Comparison of ENCODE assay signal across 8 cellular contexts in the genomic region with DNA sequence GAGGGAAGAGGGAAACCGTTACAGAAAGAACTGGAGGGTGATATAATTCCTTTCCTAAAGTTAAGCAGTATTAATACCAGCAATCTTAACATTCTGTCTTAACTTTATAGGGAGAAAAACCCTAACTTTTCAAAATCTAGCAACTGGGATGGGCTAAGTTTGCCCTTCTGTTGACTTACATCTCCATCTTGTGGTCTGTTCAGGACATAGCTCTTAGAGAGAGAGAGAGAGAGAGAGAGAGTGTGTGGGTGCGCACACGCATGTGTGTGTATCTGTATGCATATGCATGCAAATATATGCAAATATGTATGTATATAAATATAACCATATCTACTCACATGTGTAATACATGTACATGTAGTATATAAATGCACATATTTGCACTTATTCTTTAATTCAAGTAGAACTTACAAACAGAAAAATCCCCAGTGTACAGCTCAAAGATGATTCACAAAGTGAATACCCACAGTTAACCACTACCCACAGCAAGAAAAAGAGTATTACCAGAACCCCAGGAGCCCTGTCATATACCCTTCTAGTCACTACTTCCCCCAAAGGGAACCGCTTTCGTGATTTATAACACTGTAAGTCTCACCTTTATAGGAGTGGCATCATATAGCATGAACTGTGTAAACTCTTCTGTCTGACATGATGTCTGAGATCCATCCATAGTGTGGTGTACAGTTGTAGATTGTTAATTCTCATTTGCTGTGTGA. TPM values are rescaled to one million over a fixed set of nuclear protein-coding genes. Genes with fewer than 3 reads are reported as not detected.
DNase-seq lines count a peak whose midpoint lies in the region; ATAC-seq and TF ChIP-seq lines count a peak whose summit lies in the region.

No MANE protein-coding gene starts in this region.

- no peaks in the 10 kb centered on the region for H4K20me1 ChIP-seq in OCI-LY3 (ENCODE audit: insufficient read depth, low read length)

- peaks cover 1% of the 10 kb centered on the region for H3K36me3 Mint-ChIP-seq in activated T-cell treated with anti-CD3 and anti-CD28 coated beads, Interleukin-2, amount 50 U/mL, for 4 hours (ENCODE audit: insufficient read depth)
- H3K36me3 Mint-ChIP-seq in T-helper 2 cell treated with Interferon-gamma antibody and Interleukin-4, amounts not matched to agents 5 μg/mL and 100 μg/mL, for 36 hours (ENCODE audit: low read depth), result peaks cover 4% of the 10 kb centered on the region

- no peak overlapping the region for H3K9ac ChIP-seq in OCI-LY3 (ENCODE audit: low read length)

- no peak for DNase-seq in activated T-cell treated with anti-CD3 and anti-CD28 coated beads, Interleukin-2, amount 50 U/mL, for 4 hours
- DNase-seq in activated T-cell treated with anti-CD3 and anti-CD28 coated beads, Interleukin-2, amount 50 U/mL, for 48 hours, result no peak
- DNase-seq in fibroblast of the aortic adventitia (ENCODE audit: low read depth) (peak; percentile 53), tibial artery (no peak), mucosa of gallbladder (ENCODE audit: low spot score) (no peak)
- no peak for DNase-seq in T-helper 2 cell treated with Interferon-gamma antibody and Interleukin-4, amounts not matched to agents 5 μg/mL and 100 μg/mL, for 36 hours (ENCODE audit: low spot score)
- no peak for DNase-seq in stimulated activated CD4-positive, alpha-beta T cell treated with anti-CD3 and anti-CD28 coated beads, Interleukin-4, amount 100 ng/mL, for 1 hour

- no peak overlapping the region for H3K4me3 Mint-ChIP-seq in activated T-cell treated with anti-CD3 and anti-CD28 coated beads, Interleukin-2, amount 50 U/mL, for 4 hours
- no peak overlapping the region for H3K4me3 Mint-ChIP-seq in T-helper 2 cell treated with Interferon-gamma antibody and Interleukin-4, amounts not matched to agents 5 μg/mL and 100 μg/mL, for 36 hours

- H2AFZ ChIP-seq in OCI-LY3 (ENCODE audit: low read depth, low read length), result no peak overlapping the region

- H3K9me3 ChIP-seq in OCI-LY3 (ENCODE audit: insufficient read depth, low read length) (no peaks in the 10 kb centered on the region), tibial artery (no peaks in the 10 kb centered on the region)

- H3K27ac Mint-ChIP-seq in T-helper 2 cell treated with Interferon-gamma antibody and Interleukin-4, amounts not matched to agents 5 μg/mL and 100 μg/mL, for 36 hours, result no peak overlapping the region

- no peaks in the 10 kb centered on the region for H3K27me3 Mint-ChIP-seq in activated T-cell treated with anti-CD3 and anti-CD28 coated beads, Interleukin-2, amount 50 U/mL, for 4 hours (ENCODE audit: low read depth)
- no peaks in the 10 kb centered on the region for H3K27me3 Mint-ChIP-seq in T-helper 2 cell treated with Interferon-gamma antibody and Interleukin-4, amounts not matched to agents 5 μg/mL and 100 μg/mL, for 36 hours (ENCODE audit: low read depth)

- no peak overlapping the region for H3K4me2 ChIP-seq in OCI-LY3 (ENCODE audit: low read length)

- TF ChIP-seq CTCF in OCI-LY3 (IDR thresholded peaks at IDR 0.05; ENCODE audit: low read depth, low read length) (peak; percentile 57), fibroblast of the aortic adventitia (IDR thresholded peaks at IDR 0.05; ENCODE audit: insufficient read depth, low read length) (peak; percentile 64), tibial artery (IDR thresholded peaks at IDR 0.05) (peak; percentile 23 to 32)

- no peaks in the 10 kb centered on the region for H3K36me3 ChIP-seq in OCI-LY3 (replicated peaks; ENCODE audit: low read depth, low read length)
- no peaks in the 10 kb centered on the region for H3K36me3 ChIP-seq in tibial artery

- H3K27me3 ChIP-seq in OCI-LY3 (ENCODE audit: low read depth, low read length) (no peaks in the 10 kb centered on the region), tibial artery (no peaks in the 10 kb centered on the region)

- H3K4me1 ChIP-seq in OCI-LY3 (ENCODE audit: low read length), result no peaks in the 10 kb centered on the region
- no peaks in the 10 kb centered on the region for H3K4me1 ChIP-seq in tibial artery

- H3K27ac ChIP-seq in OCI-LY3 (ENCODE audit: low read length) (no peak overlapping the region), tibial artery (no peak overlapping the region)

- intact Hi-C loops in tibial artery (cut with DNase I; ENCODE audit: low total_unique reads), result loop anchor here (5.0 kb wide), 1 partner anchor 537 kb away; no protein-coding TSS in a partner anchor

- ATAC-seq in activated T-cell treated with anti-CD3 and anti-CD28 coated beads, Interleukin-2, amount 50 U/mL, for 4 hours, result peak; percentile 90 to 95

- H3K4me3 ChIP-seq in OCI-LY3 (ENCODE audit: low read length), result no peak overlapping the region
- no peak overlapping the region for H3K4me3 ChIP-seq in fibroblast of the aortic adventitia (ENCODE audit: low read depth, low read length)
- no peak overlapping the region for H3K4me3 ChIP-seq in tibial artery

- no peaks in the 10 kb centered on the region for H3K79me2 ChIP-seq in OCI-LY3 (ENCODE audit: low read length)

- H3K4me1 Mint-ChIP-seq in activated T-cell treated with anti-CD3 and anti-CD28 coated beads, Interleukin-2, amount 50 U/mL, for 4 hours (ENCODE audit: low read depth), result peaks cover 5% of the 10 kb centered on the region
- peaks cover 2% of the 10 kb centered on the region for H3K4me1 Mint-ChIP-seq in T-helper 2 cell treated with Interferon-gamma antibody and Interleukin-4, amounts not matched to agents 5 μg/mL and 100 μg/mL, for 36 hours (ENCODE audit: low read depth)

- H3K9me3 Mint-ChIP-seq in activated T-cell treated with anti-CD3 and anti-CD28 coated beads, Interleukin-2, amount 50 U/mL, for 4 hours, result no peaks in the 10 kb centered on the region
- H3K9me3 Mint-ChIP-seq in T-helper 2 cell treated with Interferon-gamma antibody and Interleukin-4, amounts not matched to agents 5 μg/mL and 100 μg/mL, for 36 hours, result no peaks in the 10 kb centered on the region

RNA-seq across cellular contexts. Expression of a gene that starts 46.4 kb away (rescaled TPM):
- total RNA-seq in activated T-cell treated with anti-CD3 and anti-CD28 coated beads, Interleukin-2, amount 50 U/mL, for 4 hours, result 10 to 100 TPM; 37.5 to 40.7 (median 38.3) TPM
- total RNA-seq in fibroblast of the aortic adventitia (ENCODE audit: low replicate concordance) (59.3 and 77.5 TPM in 2 replicates), mucosa of gallbladder (63.2 TPM)

RNA-seq across cellular contexts. Expression of a gene that starts 47.3 kb away (rescaled TPM):
- not detected for total RNA-seq in activated T-cell treated with anti-CD3 and anti-CD28 coated beads, Interleukin-2, amount 50 U/mL, for 4 hours
- total RNA-seq in fibroblast of the aortic adventitia (ENCODE audit: low replicate concordance) (0.18 and 2.7 TPM in 2 replicates), mucosa of gallbladder (not detected)
